Comparison of ENCODE assay signal across 21 cellular contexts in the genomic region with DNA sequence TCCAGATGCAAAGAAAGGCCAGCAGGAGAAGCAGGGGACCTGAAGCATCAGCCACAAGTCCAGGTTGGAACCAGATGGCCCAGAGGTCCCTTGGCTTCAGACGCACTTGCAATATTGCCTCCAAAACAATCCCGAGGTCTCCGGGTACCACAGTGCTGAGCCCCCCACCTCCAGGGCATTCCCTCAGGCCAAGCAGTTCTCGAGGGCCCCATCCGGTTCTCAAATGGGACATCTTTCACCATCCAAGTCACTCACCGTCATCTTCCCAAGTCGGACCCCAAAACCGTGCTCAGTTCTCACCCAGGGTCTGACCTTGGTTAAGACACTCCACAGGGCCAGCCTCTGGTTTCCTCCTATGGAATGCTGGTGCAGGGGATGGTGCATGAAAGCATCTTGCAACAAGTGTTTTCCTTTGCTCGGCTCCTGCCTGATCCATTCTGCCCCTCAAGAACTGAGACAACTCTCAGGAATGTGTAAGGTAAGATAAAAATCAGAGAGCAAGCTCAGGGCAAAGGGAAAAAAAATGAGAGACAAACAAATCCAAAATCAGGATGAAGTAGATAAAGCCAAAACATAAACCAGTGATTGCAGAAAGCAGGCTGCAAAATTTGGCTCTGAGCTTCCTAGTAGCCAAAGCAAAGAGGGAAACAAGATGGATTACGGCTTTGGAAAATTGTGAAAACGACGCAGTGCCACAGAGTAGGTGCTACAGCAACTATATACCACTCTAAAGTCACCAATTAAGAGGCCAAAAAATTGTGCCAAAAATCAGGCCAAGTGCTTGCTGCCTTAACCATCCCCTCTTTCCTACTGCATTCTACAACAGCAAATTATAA. TPM values are rescaled to one million over a fixed set of nuclear protein-coding genes. Genes with fewer than 3 reads are reported as not detected.
DNase-seq lines count a peak whose midpoint lies in the region; ATAC-seq and TF ChIP-seq lines count a peak whose summit lies in the region.
"Had no signal": no experiment of that assay in that cellular context is flagged by ENCODE, and none has a peak within 500 bp of the region (broad histone marks: within the 10 kb centered on the region; RNA-seq: fewer than 3 reads in every experiment).

No MANE protein-coding gene starts in this region.

- H3K4me3 Mint-ChIP-seq in GM23338: no peak overlapping the region; the same call in 2 of the 3 replicates
- peak overlapping the region; percentile 30 for H3K4me3 Mint-ChIP-seq in type B pancreatic cell
- H3K4me3 Mint-ChIP-seq in CD8-positive, alpha-beta T cell: no peak overlapping the region
- H3K4me3 Mint-ChIP-seq: B cell had no signal

- H3K23ac ChIP-seq in mesenchymal stem cell (ENCODE audit: low read length in 2 of 2): no peak overlapping the region

- no peak overlapping the region for H2BK120ac ChIP-seq in mesenchymal stem cell (ENCODE audit: low read depth, low read length)

- H2AFZ ChIP-seq in GM23338 (no peak overlapping the region), mesenchymal stem cell (ENCODE audit: low read depth, low read length) (no peak overlapping the region)

- CTCF ChIA-PET in CD8-positive, alpha-beta T cell (lab: Charles Lee): interaction anchor here (1.4 kb wide), 1 partner anchor 9 kb away, joined by 3 read pairs; no protein-coding TSS in a partner anchor

- H3K4me1 ChIP-seq in GM23338 (ENCODE audit: insufficient read depth) (peaks cover 49% of the 10 kb centered on the region), NT2/D1 (ENCODE audit: insufficient read depth, insufficient read length) (peaks cover 71% of the 10 kb centered on the region), mesenchymal stem cell (ENCODE audit: control insufficient read depth, insufficient read depth, low read depth, low read length) (peaks cover 64% of the 10 kb centered on the region), uterus (peaks cover 0 to 12% of the 10 kb centered on the region in 2 donors)
- H3K4me1 ChIP-seq in CD8-positive, alpha-beta T cell (ENCODE audit: insufficient read depth, low read length): peaks cover 17% of the 10 kb centered on the region

- H4K20me1 ChIP-seq in GM23338 (replicated peaks; ENCODE audit: insufficient read depth): peaks cover 76% of the 10 kb centered on the region

- peak overlapping the region; percentile 61; the same call in 1 of the 2 replicates for H3K27ac Mint-ChIP-seq in GM23338
- H3K27ac Mint-ChIP-seq in type B pancreatic cell: no peak overlapping the region
- H3K27ac Mint-ChIP-seq in CD8-positive, alpha-beta T cell: no peak overlapping the region
- H3K27ac Mint-ChIP-seq: B cell; CD4-positive, CD25-positive, alpha-beta regulatory T cell had no signal

- 0 out of 2 replicates have a peak overlapping the region, but pooled peaks have one; percentile 32 for H3K27ac ChIP-seq in GM23338 (ENCODE audit: low read depth)
- H3K27ac ChIP-seq in mesenchymal stem cell (ENCODE audit: low read length, poor library complexity, severe bottlenecking): no peak overlapping the region
- H3K27ac ChIP-seq in CD8-positive, alpha-beta T cell (ENCODE audit: low read depth, low read length): no peak overlapping the region
- H3K27ac ChIP-seq in uterus: no peak overlapping the region

- peak overlapping the region; percentile 25 for H4K91ac ChIP-seq in mesenchymal stem cell (ENCODE audit: low read length)

- H2BK5ac ChIP-seq in mesenchymal stem cell (ENCODE audit: low read depth, low read length, poor library complexity, severe bottlenecking): no peak overlapping the region

- H2BK15ac ChIP-seq in mesenchymal stem cell (ENCODE audit: low read depth, poor library complexity, severe bottlenecking): no peak overlapping the region

- H3K27me3 ChIP-seq in GM23338 (ENCODE audit: insufficient read depth) (no peaks in the 10 kb centered on the region), NT2/D1 (ENCODE audit: insufficient read depth, insufficient read length) (no peaks in the 10 kb centered on the region), mesenchymal stem cell (ENCODE audit: control insufficient read depth in 1 of 2, insufficient read depth in 1 of 2, low read length in 2 of 2) (no peaks in the 10 kb centered on the region), uterus (no peaks in the 10 kb centered on the region)
- no peaks in the 10 kb centered on the region for H3K27me3 ChIP-seq in CD8-positive, alpha-beta T cell (ENCODE audit: insufficient read depth, low read length)

- H3K27me3 Mint-ChIP-seq in GM23338 (ENCODE audit: insufficient read depth, low read depth, poor library complexity): peaks cover 6% of the 10 kb centered on the region
- no peaks in the 10 kb centered on the region for H3K27me3 Mint-ChIP-seq in type B pancreatic cell
- H3K27me3 Mint-ChIP-seq in CD8-positive, alpha-beta T cell (ENCODE audit: low read depth): no peaks in the 10 kb centered on the region
- H3K27me3 Mint-ChIP-seq: B cell had no signal

- H3K18ac ChIP-seq in mesenchymal stem cell (ENCODE audit: low read depth in 1 of 2, low read length in 2 of 2): peak overlapping the region; percentile 14 to 30

- peaks cover 10% of the 10 kb centered on the region; the same call in 1 of the 2 replicates for H3F3A ChIP-seq in GM23338 (replicated peaks; ENCODE audit: low read depth)

- H3K9me2 ChIP-seq in GM23338 (ENCODE audit: insufficient read depth): no peaks in the 10 kb centered on the region

- POLR2A ChIA-PET in CD8-positive, alpha-beta T cell (lab: Charles Lee): no interaction called here

- H3K4me2 ChIP-seq in GM23338 (0 out of 2 replicates have a peak overlapping the region, but pooled peaks have one; percentile 68), mesenchymal stem cell (ENCODE audit: low read length, poor library complexity, severe bottlenecking) (no peak overlapping the region)

- H2BK12ac ChIP-seq in mesenchymal stem cell (ENCODE audit: low read length in 2 of 2): no peak overlapping the region

- peaks cover 1% of the 10 kb centered on the region for H3K79me1 ChIP-seq in mesenchymal stem cell (replicated peaks; ENCODE audit: low read length, poor library complexity, severe bottlenecking)

- no peak overlapping the region for H3K4ac ChIP-seq in mesenchymal stem cell (ENCODE audit: low read depth in 1 of 2, low read length in 2 of 2)

- peaks cover 67% of the 10 kb centered on the region for H3K4me1 Mint-ChIP-seq in GM23338
- H3K4me1 Mint-ChIP-seq in type B pancreatic cell (ENCODE audit: unreplicated experiment): peaks cover 56% of the 10 kb centered on the region
- H3K4me1 Mint-ChIP-seq in CD8-positive, alpha-beta T cell (ENCODE audit: low read depth): peaks cover 52% of the 10 kb centered on the region

- H3K36me3 ChIP-seq in GM23338 (ENCODE audit: insufficient read depth): no peaks in the 10 kb centered on the region
- peaks cover 59% of the 10 kb centered on the region for H3K36me3 ChIP-seq in NT2/D1 (ENCODE audit: insufficient read depth, insufficient read length, low read length)
- peaks cover 0 to 56% of the 10 kb centered on the region in 2 experiments for H3K36me3 ChIP-seq in mesenchymal stem cell (ENCODE audit: control insufficient read depth in 1 of 2, insufficient read depth in 2 of 2, low read depth in 1 of 2, low read length in 2 of 2)
- H3K36me3 ChIP-seq in CD8-positive, alpha-beta T cell (ENCODE audit: insufficient read depth, low read length): no peaks in the 10 kb centered on the region
- H3K36me3 ChIP-seq in uterus: no peaks in the 10 kb centered on the region

- no peaks in the 10 kb centered on the region for H3K9me3 ChIP-seq in NT2/D1 (ENCODE audit: insufficient read depth, low read length)
- no peaks in the 10 kb centered on the region for H3K9me3 ChIP-seq in mesenchymal stem cell (ENCODE audit: control insufficient read depth, low read length)
- no peaks in the 10 kb centered on the region for H3K9me3 ChIP-seq in CD8-positive, alpha-beta T cell (ENCODE audit: low read length)
- H3K9me3 ChIP-seq in uterus: no peaks in the 10 kb centered on the region

- H2AK5ac ChIP-seq in mesenchymal stem cell (ENCODE audit: low read length, severe bottlenecking): no peak overlapping the region

- peaks cover 99% of the 10 kb centered on the region for H3K79me2 ChIP-seq in GM23338 (replicated peaks; ENCODE audit: insufficient read depth)

- H3K14ac ChIP-seq in mesenchymal stem cell (ENCODE audit: low read length in 2 of 2): no peak overlapping the region

- TF ChIP-seq POLR2A in uterus (IDR thresholded peaks at IDR 0.05): no peak

- ATAC-seq in GM23338: no peak
- no peak for ATAC-seq in CD8-positive, alpha-beta T cell
- ATAC-seq: GM12878, HCT116 had no signal

- intact Hi-C loops in CD8-positive, alpha-beta T cell (cut with DNase I, micrococcal nuclease): loop anchor here (10.0 kb wide), 2 partner anchors 505 to 525 kb away; a partner anchor contains a TSS
- intact Hi-C loops in uterus (cut with DNase I; ENCODE audit: low total_unique reads): loop anchor here (10.0 kb wide), 2 partner anchors 205 to 495 kb away; no protein-coding TSS in a partner anchor

- no peak for TF ChIP-seq CTCF in GM23338 (conservative IDR thresholded peaks at IDR 0.05; ENCODE audit: low read depth in 2 of 2)
- no peak for TF ChIP-seq CTCF in type B pancreatic cell (conservative IDR thresholded peaks at IDR 0.05)
- no peak for TF ChIP-seq CTCF in CD8-positive, alpha-beta T cell (IDR thresholded peaks at IDR 0.05)
- no peak for TF ChIP-seq CTCF in uterus (IDR thresholded peaks at IDR 0.05)

- H3K36me3 Mint-ChIP-seq in GM23338 (ENCODE audit: low read depth) (peaks cover 6% of the 10 kb centered on the region), type B pancreatic cell (peaks cover 4% of the 10 kb centered on the region)
- H3K36me3 Mint-ChIP-seq in CD8-positive, alpha-beta T cell: no peaks in the 10 kb centered on the region

- H3K4me3 ChIP-seq in GM23338: peak overlapping the region; percentile 38; the same call in 1 of the 2 replicates
- H3K4me3 ChIP-seq in NT2/D1 (ENCODE audit: insufficient read length, low read depth): no peak overlapping the region
- no peak overlapping the region for H3K4me3 ChIP-seq in mesenchymal stem cell (ENCODE audit: insufficient read depth in 1 of 2, low read depth in 1 of 2, low read length in 2 of 2)
- H3K4me3 ChIP-seq in CD8-positive, alpha-beta T cell (ENCODE audit: low read depth, low read length): no peak overlapping the region
- no peak overlapping the region for H3K4me3 ChIP-seq in uterus
- H3K4me3 ChIP-seq: GM12878 had no signal

- DNase-seq in GM23338 (ENCODE audit: low spot score) (no peak), NT2/D1 (ENCODE audit: low read depth, low spot score) (no peak), mesenchymal stem cell (no peak), type B pancreatic cell (ENCODE audit: extremely low spot score, unreplicated experiment) (no peak), uterus (no peak)
- DNase-seq in stimulated activated CD4-positive, alpha-beta T cell treated with anti-CD3 and anti-CD28 coated beads, Interleukin-4, amount 100 ng/mL, for 1 hour: no peak
- no peak for DNase-seq in CD8-positive, alpha-beta T cell
- DNase-seq: Calu3; CD4-positive, CD25-positive, alpha-beta regulatory T cell; GDM1; MM.1S; NCI-H1092 treated with DMSO at 0.1 percent for 48 hours; NCI-H1694; NCI-H2107; NCI-H2227 treated with DMSO at 0.1 percent for 48 hours; NCI-H524 treated with DMSO at 0.1 percent for 48 hours; SIG-M5; SW 1271 had no signal

- 92% methylated on average over 12 of the region's 12 CpGs for WGBS in mesenchymal stem cell

- no peaks in the 10 kb centered on the region for H3K9me3 Mint-ChIP-seq in GM23338
- no peaks in the 10 kb centered on the region for H3K9me3 Mint-ChIP-seq in type B pancreatic cell
- no peaks in the 10 kb centered on the region for H3K9me3 Mint-ChIP-seq in CD8-positive, alpha-beta T cell
- H3K9me3 Mint-ChIP-seq: CD4-positive, CD25-positive, alpha-beta regulatory T cell had no signal

- H4K8ac ChIP-seq in mesenchymal stem cell (ENCODE audit: low read length): no peak overlapping the region

- peak overlapping the region; percentile 39 for H3K9ac ChIP-seq in NT2/D1 (ENCODE audit: insufficient read length, low read depth)
- no peak overlapping the region for H3K9ac ChIP-seq in mesenchymal stem cell (ENCODE audit: low read length)

RNA-seq across cellular contexts. Expression of a gene that starts 8.0 kb away (rescaled TPM):
- total RNA-seq in GM23338 (2014; rRNA removed; shearing (Covaris generic)): 180 and 190 TPM in 2 replicates
- polyA plus RNA-seq in GM23338 (2016; fragmentation: Nextera tagmentation; extraction: Ambion mirVana): 69.6 and 76.5 TPM in 2 replicates
- 120 TPM for polyA plus RNA-seq in mesenchymal stem cell (2013, experiment 1 of 2)
- polyA plus RNA-seq in mesenchymal stem cell (2013, experiment 2 of 2): 113 TPM
- total RNA-seq in type B pancreatic cell (ENCODE audit: low replicate concordance): 219 and 227 TPM in 2 replicates
- total RNA-seq in CD8-positive, alpha-beta T cell: 10 to 100 TPM; 96.5 to 97.8 TPM
- total RNA-seq in uterus: 100 to 1,000 TPM in 2 of 4 donors, 10 to 100 TPM in 2; 65.1 to 436 (median 102) TPM
